1 cellular context compared by ENCODE assay signal in the genomic region with DNA sequence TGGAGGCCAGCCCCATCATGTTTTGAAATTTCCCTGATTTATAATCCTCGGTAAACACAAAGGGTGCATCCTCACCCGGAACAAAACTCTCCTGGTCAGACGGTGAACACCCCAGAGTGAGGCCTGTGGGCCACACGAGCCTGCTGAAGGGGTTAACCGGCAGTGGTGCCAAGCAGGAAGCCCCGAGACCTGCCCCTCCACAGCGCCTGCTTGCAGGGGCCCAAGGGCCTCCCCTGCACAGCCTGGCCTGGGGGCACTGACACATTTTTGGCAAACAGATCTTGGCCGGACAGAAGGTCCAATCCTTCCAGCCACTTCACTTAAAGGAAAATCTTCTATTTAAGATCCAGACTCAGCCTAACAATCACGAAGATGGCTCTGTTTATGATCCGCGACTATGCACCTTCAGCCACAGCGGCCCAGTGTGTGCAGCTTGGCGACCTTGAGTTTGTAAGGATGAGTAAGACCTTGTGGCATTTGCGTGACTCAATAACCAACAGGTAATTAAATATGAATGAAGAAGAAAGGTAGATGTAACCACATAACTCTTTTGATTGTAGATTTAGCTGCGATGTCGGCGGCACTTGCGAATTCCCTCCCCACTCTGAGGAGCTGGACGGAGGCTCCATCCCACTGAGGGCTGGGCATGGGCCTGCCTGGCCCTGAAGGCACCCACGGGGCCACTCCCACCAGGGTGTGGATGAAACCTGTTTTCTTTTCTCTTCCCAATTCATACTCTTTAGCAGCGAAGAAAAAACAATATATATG.
TF ChIP-seq lines count a peak whose summit lies in the region.

No MANE protein-coding gene starts in this region.

TF ChIP-seq in HCT116, 20 proteins besides CTCF, POLR2A, EP300 and RAD21 (continued from another document):
- TF ChIP-seq FOSL1 (IDR thresholded peaks at IDR 0.05; ENCODE audit: low read depth), result peak; percentile 89
TF ChIP-seq in HCT116: peak in this region for 7.
